16 cellular contexts compared by ENCODE assay signal in the genomic region with DNA sequence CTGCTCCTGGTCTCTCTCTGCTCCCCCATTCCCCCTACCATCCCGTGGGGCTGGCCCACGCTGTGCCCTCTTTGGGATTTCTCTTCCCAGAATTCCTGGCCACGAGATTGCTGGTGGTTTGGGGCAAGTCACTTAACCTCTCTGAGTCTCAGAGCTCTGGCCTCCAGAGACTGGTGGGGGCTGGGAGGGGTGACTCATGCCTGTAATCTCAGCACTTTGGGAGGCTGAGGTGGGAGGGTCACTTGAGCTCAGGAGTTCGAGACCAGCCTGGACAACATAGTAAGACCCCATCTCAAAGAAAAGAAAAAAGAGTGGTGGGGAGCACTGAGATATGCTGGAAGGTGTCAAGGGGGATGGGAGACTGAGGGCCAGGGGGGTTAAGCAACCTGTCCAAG. TPM values are rescaled to one million over a fixed set of nuclear protein-coding genes. Genes with fewer than 3 reads are reported as not detected.
"Had no signal": no experiment of that assay in that cellular context is flagged by ENCODE, and none has a peak within 500 bp of the region (broad histone marks: within the 10 kb centered on the region; RNA-seq: fewer than 3 reads in every experiment).

No MANE protein-coding gene starts in this region.

- H3K27me3 ChIP-seq: pancreas, tibial artery, vagina had no signal

- H3K27ac ChIP-seq: skin epidermis, tibial artery, vagina had no signal

- DNase-seq: activated CD4-positive, alpha-beta memory T cell treated with anti-CD3 and anti-CD28 coated beads for 36 hours; activated CD4-positive, alpha-beta T cell treated with anti-CD3 and anti-CD28 coated beads for 1 hour; activated effector memory CD4-positive, alpha-beta T cell treated with anti-CD3 and anti-CD28 coated beads, Interleukin-2, amount 50 U/mL, for 16 hours; activated T-cell treated with anti-CD3 and anti-CD28 coated beads, Interleukin-2, amount 50 U/mL, for 4 hours; amniotic stem cell; cerebellar nuclear complex; retina; T-helper 17 cell; tibial artery had no signal

- ATAC-seq: activated naive CD4-positive, alpha-beta T cell treated with anti-CD3 and anti-CD28 coated beads, Interleukin-2, amount 50 U/mL, for 72 hours; activated T-cell treated with anti-CD3 and anti-CD28 coated beads, Interleukin-2, amount 50 U/mL, for 4 hours; T-helper 17 cell had no signal

RNA-seq across cellular contexts. Expression of gene FLRT1, which starts 31.1 kb away (rescaled TPM):
- total RNA-seq: activated naive CD4-positive, alpha-beta T cell treated with anti-CD3 and anti-CD28 coated beads, Interleukin-2, amount 50 U/mL, for 72 hours; activated T-cell treated with anti-CD3 and anti-CD28 coated beads, Interleukin-2, amount 50 U/mL, for 4 hours; dermis microvascular lymphatic vessel endothelial cell; endodermal cell; myocyte; T-helper 17 cell had no signal
